Comparison of ENCODE assay signal across 8 cellular contexts in genomic region chr3:185936814-185937688, GRCh38. TPM values are rescaled to one million over a fixed set of nuclear protein-coding genes. Genes with fewer than 3 reads are reported as not detected.
DNase-seq lines count a peak whose midpoint lies in the region; ATAC-seq and TF ChIP-seq lines count a peak whose summit lies in the region.

No MANE protein-coding gene starts in this region.

- peaks cover 58% of the 10 kb centered on the region for H3K79me2 ChIP-seq in OCI-LY3 (ENCODE audit: low read length)

- intact Hi-C loops in mucosa of descending colon (cut with DNase I, micrococcal nuclease) = loop anchor here in 1 of 2 donors (10.0 kb wide), 1 partner anchor 848 kb away; the partner anchor contains the start of gene EIF4A2

- H4K20me1 ChIP-seq in OCI-LY3 (ENCODE audit: insufficient read depth, low read length) = peaks cover 51% of the 10 kb centered on the region

- H2AFZ ChIP-seq in OCI-LY3 (ENCODE audit: low read depth, low read length) = no peak overlapping the region

- peak; percentile 76 for DNase-seq in COLO829 (ENCODE audit: low spot score)
- DNase-seq in activated T-cell treated with anti-CD3 and anti-CD28 coated beads for 24 hours (ENCODE audit: low read depth) = peak; percentile 82
- no peak for DNase-seq in epithelial cell of prostate (ENCODE audit: low read depth, low spot score)
- peak; percentile 91 to 94 (median 92) for DNase-seq in mucosa of descending colon
- DNase-seq in stimulated activated CD8-positive, alpha-beta memory T cell treated with anti-CD3 and anti-CD28 coated beads, Interleukin-4, amount 100 ng/mL, for 1 hour (ENCODE audit: low read depth in 2 of 2, low spot score in 1 of 2) = peak; percentile 69 to 72

- peak overlapping the region; percentile 99 to 100 (median 100) for H3K27ac Mint-ChIP-seq in IgD-negative memory B cell

- TF ChIP-seq CTCF in OCI-LY3 (IDR thresholded peaks at IDR 0.05; ENCODE audit: low read depth, low read length) (no peak), mucosa of descending colon (IDR thresholded peaks at IDR 0.05) (no peak)

- H3K9me3 ChIP-seq in OCI-LY3 (ENCODE audit: insufficient read depth, low read length) (no peaks in the 10 kb centered on the region), mucosa of descending colon (no peaks in the 10 kb centered on the region)

- peak overlapping the region; percentile 100 for H3K9ac ChIP-seq in OCI-LY3 (ENCODE audit: low read length)

- peak overlapping the region; percentile 92 for H3K4me2 ChIP-seq in OCI-LY3 (ENCODE audit: low read length)

- H3K9me3 Mint-ChIP-seq in IgD-negative memory B cell = peaks cover 0 to 4% (median 1%) of the 10 kb centered on the region in 3 donors

- no peaks in the 10 kb centered on the region for H3K27me3 ChIP-seq in OCI-LY3 (ENCODE audit: low read depth, low read length)

- peaks cover 1% of the 10 kb centered on the region for H3K36me3 Mint-ChIP-seq in IgD-negative memory B cell

- H3K4me3 ChIP-seq in OCI-LY3 (ENCODE audit: low read length) (peak overlapping the region; percentile 97), mucosa of descending colon (peak overlapping the region; percentile 98)

- H3K27me3 Mint-ChIP-seq in IgD-negative memory B cell = no peaks in the 10 kb centered on the region

- ATAC-seq in GM21528 (IDR thresholded peaks at IDR 0.05; ENCODE audit: low FRiP score, unreplicated experiment) = peak; percentile 55
- peak; percentile 85 for ATAC-seq in mucosa of descending colon

- H3K27ac ChIP-seq in OCI-LY3 (ENCODE audit: low read length) (peak overlapping the region; percentile 91), epithelial cell of prostate (peak overlapping the region; percentile 91)

- H3K36me3 ChIP-seq in OCI-LY3 (replicated peaks; ENCODE audit: low read depth, low read length) (peaks cover 29% of the 10 kb centered on the region), mucosa of descending colon (ENCODE audit: low read depth) (no peaks in the 10 kb centered on the region)

- H3K4me1 Mint-ChIP-seq in IgD-negative memory B cell = peaks cover 33 to 49% (median 40%) of the 10 kb centered on the region in 3 donors

- H3K4me1 ChIP-seq in OCI-LY3 (ENCODE audit: low read length) = peaks cover 31% of the 10 kb centered on the region
- H3K4me1 ChIP-seq in mucosa of descending colon (ENCODE audit: low read depth) = peaks cover 27% of the 10 kb centered on the region

- peak overlapping the region; percentile 97 to 100 (median 100) for H3K4me3 Mint-ChIP-seq in IgD-negative memory B cell

RNA-seq across cellular contexts. Expression of gene TRA2B, which starts 0.8 kb away (rescaled TPM):
- polyA plus RNA-seq in IgD-negative memory B cell = 358 TPM
- total RNA-seq in mucosa of descending colon = 100 to 1,000 TPM in 1 of 3 donors, 10 to 100 TPM in 2; 77.0 to 121 (median 92.0) TPM
